17 cellular contexts compared by ENCODE assay signal in genomic region chr2:20569464-20570223, GRCh38.
DNase-seq lines count a peak whose midpoint lies in the region; ATAC-seq, FAIRE-seq and TF ChIP-seq lines count a peak whose summit lies in the region.
"Had no signal": no experiment of that assay in that cellular context is flagged by ENCODE, and none has a peak within 500 bp of the region (broad histone marks: within the 10 kb centered on the region; RNA-seq: fewer than 3 reads in every experiment).

No MANE protein-coding gene starts in this region.

- H3K27me3 Mint-ChIP-seq in CD8-positive, alpha-beta memory T cell: peaks cover 3 to 5% of the 10 kb centered on the region in 2 donors
- H3K27me3 Mint-ChIP-seq: stimulated activated naive CD8-positive, alpha-beta T cell treated with anti-CD3 and anti-CD28 coated beads, Interleukin-15, Interleukin-2, amounts not matched to agents 100 ng/mL and 50 ng/mL, for 24 hours had no signal

- H3K27ac ChIP-seq in ACC112 (ENCODE audit: low read depth, low read length) (peak overlapping the region; percentile 73), RWPE2 (ENCODE audit: poor library complexity, severe bottlenecking) (peak overlapping the region; percentile 40), keratinocyte (ENCODE audit: control insufficient read depth, insufficient read depth, low read length) (peak overlapping the region; percentile 74), parathyroid adenoma (peak overlapping the region; percentile 9)
- no peak overlapping the region for H3K27ac ChIP-seq in CD8-positive, alpha-beta memory T cell (ENCODE audit: low read depth, low read length)

- H3K79me2 ChIP-seq in ACC112 (ENCODE audit: control insufficient read depth, insufficient read depth, low read length, unreplicated experiment) (no peaks in the 10 kb centered on the region), keratinocyte (ENCODE audit: control insufficient read depth, insufficient read depth, low read length) (no peaks in the 10 kb centered on the region), parathyroid adenoma (no peaks in the 10 kb centered on the region)

- ATAC-seq in RWPE2 (ENCODE audit: low read depth) (no peak), HG02870 (IDR thresholded peaks at IDR 0.05; ENCODE audit: unreplicated experiment) (no peak)
- ATAC-seq: body of pancreas; effector memory CD8-positive, alpha-beta T cell; naive thymus-derived CD8-positive, alpha-beta T cell had no signal

- H3K9me3 Mint-ChIP-seq in CD8-positive, alpha-beta memory T cell: no peaks in the 10 kb centered on the region
- H3K9me3 Mint-ChIP-seq: effector memory CD8-positive, alpha-beta T cell; IgD-negative memory B cell; naive thymus-derived CD8-positive, alpha-beta T cell; stimulated activated naive CD8-positive, alpha-beta T cell treated with anti-CD3 and anti-CD28 coated beads, Interleukin-15, Interleukin-2, amounts not matched to agents 100 ng/mL and 50 ng/mL, for 24 hours had no signal

- peak overlapping the region in 2 of 8 donors; percentile 23 to 40 for H3K27ac Mint-ChIP-seq in CD8-positive, alpha-beta memory T cell
- H3K27ac Mint-ChIP-seq: naive thymus-derived CD8-positive, alpha-beta T cell; stimulated activated naive CD8-positive, alpha-beta T cell treated with anti-CD3 and anti-CD28 coated beads, Interleukin-15, Interleukin-2, amounts not matched to agents 100 ng/mL and 50 ng/mL, for 24 hours had no signal

- DNase-seq in RWPE2 (ENCODE audit: low spot score) (peak; percentile 33), keratinocyte (ENCODE audit: low read depth, low spot score) (no peak), NOMO-1 treated with dmso at 0.1 percent for 144 hours (lab: John Stamatoyannopoulos, UW; ENCODE audit: unreplicated experiment) (no peak), NCI-H1105 treated with DMSO at 0.1 percent for 48 hours (lab: John Stamatoyannopoulos, UW) (no peak)
- no peak for DNase-seq in CD8-positive, alpha-beta memory T cell
- DNase-seq: activated gamma-delta T cell treated with Interleukin-2 at 50 U/mL for 16 hours; body of pancreas; effector memory CD8-positive, alpha-beta T cell; MV-4-11; naive thymus-derived CD8-positive, alpha-beta T cell had no signal

- H3K9me3 ChIP-seq in RWPE2 (ENCODE audit: severe bottlenecking) (no peaks in the 10 kb centered on the region), keratinocyte (ENCODE audit: control insufficient read depth, low read depth, low read length) (no peaks in the 10 kb centered on the region), parathyroid adenoma (ENCODE audit: control insufficient read depth, low read length) (no peaks in the 10 kb centered on the region)
- no peaks in the 10 kb centered on the region for H3K9me3 ChIP-seq in CD8-positive, alpha-beta memory T cell (ENCODE audit: low read length)
- H3K9me3 ChIP-seq: body of pancreas had no signal

- no peaks in the 10 kb centered on the region for H4K20me1 ChIP-seq in keratinocyte (ENCODE audit: control insufficient read depth, extremely low read depth, insufficient read depth, low read length)

- CTCF ChIA-PET in CD8-positive, alpha-beta memory T cell (lab: Charles Lee): no interaction called here

- H3K4me1 ChIP-seq in ACC112 (ENCODE audit: control insufficient read depth, insufficient read depth, low read length, unreplicated experiment) (peaks cover 17% of the 10 kb centered on the region), RWPE2 (ENCODE audit: insufficient read depth, poor library complexity, severe bottlenecking) (peaks cover 12% of the 10 kb centered on the region), keratinocyte (ENCODE audit: control insufficient read depth, extremely low read depth, insufficient read depth, low read length) (peaks cover 27% of the 10 kb centered on the region), parathyroid adenoma (no peaks in the 10 kb centered on the region)
- H3K4me1 ChIP-seq in CD8-positive, alpha-beta memory T cell (ENCODE audit: insufficient read depth, low read length): no peaks in the 10 kb centered on the region
- H3K4me1 ChIP-seq: body of pancreas had no signal

- no peak overlapping the region for H3K4me3 Mint-ChIP-seq in CD8-positive, alpha-beta memory T cell
- H3K4me3 Mint-ChIP-seq: effector memory CD8-positive, alpha-beta T cell; IgD-negative memory B cell; naive thymus-derived CD8-positive, alpha-beta T cell; stimulated activated naive CD8-positive, alpha-beta T cell treated with anti-CD3 and anti-CD28 coated beads, Interleukin-15, Interleukin-2, amounts not matched to agents 100 ng/mL and 50 ng/mL, for 24 hours had no signal

- H3K9ac ChIP-seq in keratinocyte (ENCODE audit: control insufficient read depth, extremely low read depth, insufficient read depth, low read length) (peak overlapping the region; percentile 43), parathyroid adenoma (no peak overlapping the region)

- H3K27me3 ChIP-seq in ACC112 (ENCODE audit: insufficient read depth, low read length) (no peaks in the 10 kb centered on the region), RWPE2 (ENCODE audit: insufficient read depth, poor library complexity, severe bottlenecking) (no peaks in the 10 kb centered on the region), keratinocyte (ENCODE audit: control insufficient read depth, extremely low read depth, insufficient read depth, low read length) (no peaks in the 10 kb centered on the region), parathyroid adenoma (ENCODE audit: control insufficient read depth, insufficient read depth, low read length) (no peaks in the 10 kb centered on the region)
- no peaks in the 10 kb centered on the region for H3K27me3 ChIP-seq in CD8-positive, alpha-beta memory T cell (ENCODE audit: insufficient read depth, low read length, poor library complexity, severe bottlenecking)
- H3K27me3 ChIP-seq: body of pancreas had no signal

- no peaks in the 10 kb centered on the region for H3K9me1 ChIP-seq in keratinocyte (ENCODE audit: control insufficient read depth, extremely low read depth, insufficient read depth, low read length)

- H3K36me3 ChIP-seq in ACC112 (ENCODE audit: insufficient read depth, low read length) (no peaks in the 10 kb centered on the region), RWPE2 (ENCODE audit: low read depth) (no peaks in the 10 kb centered on the region), keratinocyte (ENCODE audit: control insufficient read depth in 2 of 2, extremely low read depth in 1 of 2, insufficient read depth in 2 of 2, low read length in 2 of 2) (no peaks in the 10 kb centered on the region), parathyroid adenoma (ENCODE audit: control insufficient read depth, insufficient read depth, low read length) (no peaks in the 10 kb centered on the region)
- H3K36me3 ChIP-seq in CD8-positive, alpha-beta memory T cell (ENCODE audit: insufficient read depth, low read length): no peaks in the 10 kb centered on the region

- no peak overlapping the region for H3K4me3 ChIP-seq in ACC112 (ENCODE audit: low read depth, low read length)
- H3K4me3 ChIP-seq in RWPE2 (ENCODE audit: severe bottlenecking): no peak overlapping the region
- H3K4me3 ChIP-seq in keratinocyte (ENCODE audit: control insufficient read depth in 2 of 3, extremely low read depth in 1 of 3, insufficient read depth in 2 of 3, low read depth in 1 of 3, low read length in 3 of 3): no peak overlapping the region
- H3K4me3 ChIP-seq in parathyroid adenoma (ENCODE audit: low read depth, low read length): no peak overlapping the region
- no peak overlapping the region for H3K4me3 ChIP-seq in CD8-positive, alpha-beta memory T cell (ENCODE audit: low read length)
- H3K4me3 ChIP-seq: body of pancreas had no signal

- FAIRE-seq in keratinocyte (lab: Jason Lieb, UNC): no peak
- FAIRE-seq: frontal cortex, islet of Langerhans had no signal

- H3K36me3 Mint-ChIP-seq in CD8-positive, alpha-beta memory T cell: no peaks in the 10 kb centered on the region
- H3K36me3 Mint-ChIP-seq: naive thymus-derived CD8-positive, alpha-beta T cell had no signal

- TF ChIP-seq CTCF in RWPE2 (IDR thresholded peaks at IDR 0.05; ENCODE audit: poor library complexity, severe bottlenecking): no peak
- no peak for TF ChIP-seq CTCF in keratinocyte (optimal IDR thresholded peaks at IDR 0.05 in 1 of 3, IDR thresholded peaks at IDR 0.05 in 1 of 3, conservative IDR thresholded peaks at IDR 0.05 in 1 of 3; ENCODE audit: extremely low read depth in 1 of 3, insufficient read depth in 2 of 3, low read length in 3 of 3)
- no peak for TF ChIP-seq CTCF in parathyroid adenoma (IDR thresholded peaks at IDR 0.05)

- H3K4me2 ChIP-seq in keratinocyte (ENCODE audit: control insufficient read depth, extremely low read depth, insufficient read depth, low read depth, low read length): peak overlapping the region; percentile 53
- no peak overlapping the region for H3K4me2 ChIP-seq in parathyroid adenoma (ENCODE audit: low read length)

- dilution Hi-C loops in keratinocyte (cut with MboI; ENCODE audit: extremely low pct_ligation_motif_present, low sequenced_read_pairs): no loop called here

- H2AFZ ChIP-seq in ACC112 (ENCODE audit: low read length, unreplicated experiment) (peak overlapping the region; percentile 11), keratinocyte (ENCODE audit: control insufficient read depth, low read length) (no peak overlapping the region), parathyroid adenoma (no peak overlapping the region)

- POLR2A ChIA-PET in CD8-positive, alpha-beta memory T cell (lab: Charles Lee): no interaction called here

- H3K4me1 Mint-ChIP-seq in CD8-positive, alpha-beta memory T cell: no peaks in the 10 kb centered on the region
- H3K4me1 Mint-ChIP-seq: IgD-negative memory B cell had no signal
